ENCODE assay signal across 27 cellular contexts in genomic region chr19:16249826-16250434, GRCh38. TPM values are rescaled to one million over a fixed set of nuclear protein-coding genes. Genes with fewer than 3 reads are reported as not detected.
DNase-seq lines count a peak whose midpoint lies in the region; TF ChIP-seq lines count a peak whose summit lies in the region.
"Had no signal": no experiment of that assay in that cellular context is flagged by ENCODE, and none has a peak within 500 bp of the region (broad histone marks: within the 10 kb centered on the region; RNA-seq: fewer than 3 reads in every experiment).

No MANE protein-coding gene starts in this region.

- peak; percentile 40 for DNase-seq in EH (ENCODE audit: low read depth)
- DNase-seq in fibroblast of gingiva (ENCODE audit: low read depth), result peak; percentile 69
- DNase-seq in neural crest cell (ENCODE audit: low read depth, low spot score), result no peak
- no peak for DNase-seq in mesenchymal stem cell
- no peak for DNase-seq in SKM-1 (lab: John Stamatoyannopoulos, UW; ENCODE audit: unreplicated experiment)
- DNase-seq in transverse colon, result no peak
- DNase-seq: activated CD4-positive, alpha-beta T cell treated with anti-CD3 and anti-CD28 coated beads, Interleukin-2, amount 50 U/mL, for 1 hour; activated CD8-positive, alpha-beta memory T cell treated with anti-CD3 and anti-CD28 coated beads, Interleukin-2, amount 50 U/mL, for 4 hours; activated gamma-delta T cell; amniotic stem cell; C1 segment of cervical spinal cord; central memory CD4-positive, alpha-beta T cell; effector CD4-positive, alpha-beta T cell; esophagus squamous epithelium; GDM1; HCEC 1CT; hippocampal formation; islet precursor cell; KBM-7; natural killer cell; NCI-H1694; NCI-H345; T-cell; thyroid gland had no signal

- H3K9me3 Mint-ChIP-seq in IgD-negative memory B cell, result no peaks in the 10 kb centered on the region
- H3K9me3 Mint-ChIP-seq in neural crest cell, result no peaks in the 10 kb centered on the region
- H3K9me3 Mint-ChIP-seq: natural killer cell; stimulated activated effector memory CD8-positive, alpha-beta T cell treated with anti-CD3 and anti-CD28 coated beads, Interleukin-12 subunit alpha, Interleukin-12 subunit beta, amount 100 ng/mL, for 72 hours; T-cell had no signal

- H3K36me3 Mint-ChIP-seq in IgD-negative memory B cell, result peaks cover 2% of the 10 kb centered on the region
- no peaks in the 10 kb centered on the region for H3K36me3 Mint-ChIP-seq in neural crest cell (ENCODE audit: low read depth)
- H3K36me3 Mint-ChIP-seq: natural killer cell; stimulated activated effector memory CD8-positive, alpha-beta T cell treated with anti-CD3 and anti-CD28 coated beads, Interleukin-12 subunit alpha, Interleukin-12 subunit beta, amount 100 ng/mL, for 72 hours; T-cell had no signal

- no peak overlapping the region for H3K4ac ChIP-seq in mesenchymal stem cell (ENCODE audit: low read depth in 1 of 2, low read length in 2 of 2)

- TF ChIP-seq CTCF in neural crest cell (conservative IDR thresholded peaks at IDR 0.05) (no peak), transverse colon (IDR thresholded peaks at IDR 0.05) (no peak)

- no peak overlapping the region for H3K18ac ChIP-seq in mesenchymal stem cell (ENCODE audit: low read depth in 1 of 2, low read length in 2 of 2)

- no peak overlapping the region for H3K23ac ChIP-seq in mesenchymal stem cell (ENCODE audit: low read length in 2 of 2)

- no peak overlapping the region for H4K8ac ChIP-seq in mesenchymal stem cell (ENCODE audit: low read length)

- H2AK5ac ChIP-seq in mesenchymal stem cell (ENCODE audit: low read length, severe bottlenecking), result no peak overlapping the region

- no peaks in the 10 kb centered on the region for H3K9me3 ChIP-seq in mesenchymal stem cell (ENCODE audit: control insufficient read depth, low read length)
- H3K9me3 ChIP-seq in transverse colon, result no peaks in the 10 kb centered on the region
- H3K9me3 ChIP-seq: esophagus squamous epithelium, thyroid gland had no signal

- H2BK5ac ChIP-seq in mesenchymal stem cell (ENCODE audit: low read depth, low read length, poor library complexity, severe bottlenecking), result no peak overlapping the region

- peaks cover 15 to 23% (median 15%) of the 10 kb centered on the region in 3 donors for H3K4me1 Mint-ChIP-seq in IgD-negative memory B cell
- H3K4me1 Mint-ChIP-seq in neural crest cell, result no peaks in the 10 kb centered on the region

- H3K4me1 ChIP-seq in mesenchymal stem cell (ENCODE audit: control insufficient read depth, insufficient read depth, low read depth, low read length), result peaks cover 4% of the 10 kb centered on the region
- peaks cover 3 to 8% (median 5%) of the 10 kb centered on the region in 4 donors for H3K4me1 ChIP-seq in transverse colon
- H3K4me1 ChIP-seq: parathyroid adenoma had no signal

- no peak overlapping the region for H3K4me2 ChIP-seq in mesenchymal stem cell (ENCODE audit: low read length, poor library complexity, severe bottlenecking)

- H3K4me3 ChIP-seq in mesenchymal stem cell (ENCODE audit: insufficient read depth in 1 of 2, low read depth in 1 of 2, low read length in 2 of 2) (no peak overlapping the region), transverse colon (no peak overlapping the region)
- H3K4me3 ChIP-seq: esophagus squamous epithelium, thyroid gland had no signal

- no peaks in the 10 kb centered on the region for H3K36me3 ChIP-seq in mesenchymal stem cell (ENCODE audit: control insufficient read depth in 1 of 2, insufficient read depth in 2 of 2, low read depth in 1 of 2, low read length in 2 of 2)
- H3K36me3 ChIP-seq in transverse colon, result no peaks in the 10 kb centered on the region
- H3K36me3 ChIP-seq: esophagus squamous epithelium, thyroid gland had no signal

- no peak overlapping the region for H4K91ac ChIP-seq in mesenchymal stem cell (ENCODE audit: low read length)

- H3K27ac Mint-ChIP-seq in IgD-negative memory B cell (peak overlapping the region in 2 of 3 donors; percentile 59 to 61), neural crest cell (ENCODE audit: unreplicated experiment) (peak overlapping the region; percentile 16)
- H3K27ac Mint-ChIP-seq: stimulated activated effector memory CD8-positive, alpha-beta T cell treated with anti-CD3 and anti-CD28 coated beads, Interleukin-12 subunit alpha, Interleukin-12 subunit beta, amount 100 ng/mL, for 72 hours had no signal

- H3K14ac ChIP-seq in mesenchymal stem cell (ENCODE audit: low read length in 2 of 2), result no peak overlapping the region

- no peak overlapping the region for H2BK12ac ChIP-seq in mesenchymal stem cell (ENCODE audit: low read length in 2 of 2)

- H2BK15ac ChIP-seq in mesenchymal stem cell (ENCODE audit: low read depth, poor library complexity, severe bottlenecking), result no peak overlapping the region

- H2BK120ac ChIP-seq in mesenchymal stem cell (ENCODE audit: low read depth, low read length), result no peak overlapping the region

- H3K27ac ChIP-seq in mesenchymal stem cell (ENCODE audit: low read length, poor library complexity, severe bottlenecking) (no peak overlapping the region), transverse colon (no peak overlapping the region)
- H3K27ac ChIP-seq: parathyroid adenoma, thyroid gland had no signal

- TF ChIP-seq EP300 in transverse colon (IDR thresholded peaks at IDR 0.05; ENCODE audit: low read depth), result no peak

- intact Hi-C loops in transverse colon (cut with DNase I; ENCODE audit: low total_unique reads), result loop anchor here (2.0 kb wide), 1 partner anchor 133 kb away; no protein-coding TSS in a partner anchor

- H3K4me3 Mint-ChIP-seq in IgD-negative memory B cell, result peak overlapping the region in 1 of 4 donors; percentile 53
- H3K4me3 Mint-ChIP-seq in neural crest cell, result no peak overlapping the region
- H3K4me3 Mint-ChIP-seq: natural killer cell; stimulated activated effector memory CD8-positive, alpha-beta T cell treated with anti-CD3 and anti-CD28 coated beads, Interleukin-12 subunit alpha, Interleukin-12 subunit beta, amount 100 ng/mL, for 72 hours had no signal

- no peak overlapping the region for H2AFZ ChIP-seq in mesenchymal stem cell (ENCODE audit: low read depth, low read length)
- H2AFZ ChIP-seq: parathyroid adenoma had no signal

- no peak for TF ChIP-seq POLR2A in transverse colon (IDR thresholded peaks at IDR 0.05)

- H3K27me3 Mint-ChIP-seq in IgD-negative memory B cell (no peaks in the 10 kb centered on the region), neural crest cell (ENCODE audit: low read depth) (peaks cover 11% of the 10 kb centered on the region)
- H3K27me3 Mint-ChIP-seq: T-cell had no signal

- in situ Hi-C loops in transverse colon (cut with MboI; ENCODE audit: low pct_ligation_motif_present in 1 of 4, low pct_unique_long_range_greater_than_20kb in 1 of 4, low sequenced_read_pairs in 3 of 4), result loop anchor here (5.0 to 10.0 kb wide), 3 partner anchors 132 to 137 kb away; no protein-coding TSS in a partner anchor

- no peaks in the 10 kb centered on the region for H3K79me1 ChIP-seq in mesenchymal stem cell (replicated peaks; ENCODE audit: low read length, poor library complexity, severe bottlenecking)

- H3K27me3 ChIP-seq in mesenchymal stem cell (ENCODE audit: control insufficient read depth in 1 of 2, insufficient read depth in 1 of 2, low read length in 2 of 2) (peaks cover 0 to 17% of the 10 kb centered on the region in 2 experiments), transverse colon (peaks cover 8% of the 10 kb centered on the region)
- H3K27me3 ChIP-seq: esophagus squamous epithelium, thyroid gland had no signal

- H3K9ac ChIP-seq in mesenchymal stem cell (ENCODE audit: low read length), result no peak overlapping the region
- H3K9ac ChIP-seq: parathyroid adenoma had no signal

- 92% methylated on average over 11 of the region's 11 CpGs for WGBS in mesenchymal stem cell
- WGBS in transverse colon (ENCODE audit: low coverage in 1 of 2), 2 donors, result 78% methylated on average over 11 of the region's 11 CpGs; no CpG with 5 or more reads in 1 of the 2 donors

RNA-seq across cellular contexts. Expression of gene AP1M1, which starts 52.2 kb away (rescaled TPM):
- polyA plus RNA-seq in IgD-negative memory B cell, result 130 TPM
- 97.6 and 104 TPM in 2 replicates for total RNA-seq in neural crest cell
- polyA plus RNA-seq in mesenchymal stem cell (2013, experiment 1 of 2), result 62.6 TPM
- 61.7 TPM for polyA plus RNA-seq in mesenchymal stem cell (2013, experiment 2 of 2)
- total RNA-seq in transverse colon, result 10 to 100 TPM; 15.1 to 41.8 (median 35.0) TPM

Comparison
In these comparisons a context has a peak if more than half of its experiments do, and no peak if none do; other contexts are left out.
1. DNase-seq: peak in EH (single experiment) and fibroblast of gingiva (single experiment); none in neural crest cell (single experiment), mesenchymal stem cell (single experiment), SKM-1 (single experiment) and transverse colon (single experiment).